13 cellular contexts compared by ENCODE assay signal in the genomic region with DNA sequence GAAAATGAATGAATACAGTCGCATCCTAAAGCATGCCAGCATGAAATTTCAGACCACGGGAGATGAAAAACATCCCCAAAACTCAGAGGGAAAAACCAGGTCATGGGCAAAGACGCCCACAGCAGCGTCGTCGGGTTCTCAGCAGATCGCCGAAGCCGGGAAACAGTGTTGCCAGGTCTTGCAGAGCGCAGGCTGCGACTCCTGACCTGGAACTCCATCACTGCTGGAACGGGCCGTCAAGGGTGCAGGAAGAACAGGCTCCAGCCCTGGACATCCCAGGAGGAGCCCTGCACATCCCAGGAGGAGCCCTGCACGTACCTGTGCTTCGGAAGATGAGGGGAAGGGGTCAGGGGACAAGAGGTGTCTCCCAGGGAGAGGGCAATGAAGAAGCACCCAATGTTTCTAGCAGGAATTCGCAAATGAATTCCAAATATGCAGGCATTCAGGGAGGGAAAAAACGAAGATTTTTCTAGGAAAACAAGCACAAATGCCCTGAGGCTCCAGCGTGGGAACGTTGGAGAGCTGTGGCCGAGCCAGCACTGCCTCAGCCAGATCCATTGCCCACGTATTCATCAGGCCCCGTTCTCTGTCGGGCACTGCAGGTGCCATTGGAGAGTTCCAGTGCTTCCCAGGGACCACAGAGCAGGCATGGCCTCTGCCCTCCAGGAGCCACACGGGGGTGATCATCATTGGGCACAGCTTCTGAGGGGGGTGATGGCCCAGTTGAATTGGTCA.
"Had no signal": no experiment of that assay in that cellular context is flagged by ENCODE, and none has a peak within 500 bp of the region (broad histone marks: within the 10 kb centered on the region; RNA-seq: fewer than 3 reads in every experiment).

No MANE protein-coding gene starts in this region.

- H3K27ac ChIP-seq: left lung, pancreas, vagina had no signal

- H3K36me3 ChIP-seq: left lung, pancreas, vagina had no signal

- DNase-seq: activated CD4-positive, alpha-beta T cell treated with anti-CD3 and anti-CD28 coated beads, Interleukin-2, amount 10 ng/mL, durations not matched to agents 24 days and 14 days; activated CD4-positive, CD25-positive, alpha-beta regulatory T cell; activated CD8-positive, alpha-beta memory T cell treated with anti-CD3 and anti-CD28 coated beads, Interleukin-2, amount 50 U/mL, for 4 hours; stimulated activated CD4-positive, alpha-beta T cell treated with anti-CD3 and anti-CD28 coated beads, Interleukin-15, amount 100 ng/mL, for 24 hours; stimulated activated CD4-positive, alpha-beta T cell treated with anti-CD3 and anti-CD28 coated beads, Interleukin-4, amount 100 ng/mL, for 1 hour; stimulated activated naive B cell treated with anti-CD40 and anti-IgM and Interleukin-4, amounts not matched to agents 10 μg/mL and 1 μg/mL and 100 μg/mL, for 72 hours; substantia nigra; SW 1271 had no signal

- H3K9me3 ChIP-seq: pancreas had no signal

- H3K27me3 ChIP-seq: pancreas, tibial nerve, vagina had no signal

- H3K4me1 ChIP-seq: left lung, pancreas, vagina had no signal

- ATAC-seq: esophagus mucosa, left lung, pancreas had no signal

- H3K4me3 ChIP-seq: left lung, pancreas, tibial nerve, vagina had no signal
